ENCODE assay signal across 16 cellular contexts in the genomic region with DNA sequence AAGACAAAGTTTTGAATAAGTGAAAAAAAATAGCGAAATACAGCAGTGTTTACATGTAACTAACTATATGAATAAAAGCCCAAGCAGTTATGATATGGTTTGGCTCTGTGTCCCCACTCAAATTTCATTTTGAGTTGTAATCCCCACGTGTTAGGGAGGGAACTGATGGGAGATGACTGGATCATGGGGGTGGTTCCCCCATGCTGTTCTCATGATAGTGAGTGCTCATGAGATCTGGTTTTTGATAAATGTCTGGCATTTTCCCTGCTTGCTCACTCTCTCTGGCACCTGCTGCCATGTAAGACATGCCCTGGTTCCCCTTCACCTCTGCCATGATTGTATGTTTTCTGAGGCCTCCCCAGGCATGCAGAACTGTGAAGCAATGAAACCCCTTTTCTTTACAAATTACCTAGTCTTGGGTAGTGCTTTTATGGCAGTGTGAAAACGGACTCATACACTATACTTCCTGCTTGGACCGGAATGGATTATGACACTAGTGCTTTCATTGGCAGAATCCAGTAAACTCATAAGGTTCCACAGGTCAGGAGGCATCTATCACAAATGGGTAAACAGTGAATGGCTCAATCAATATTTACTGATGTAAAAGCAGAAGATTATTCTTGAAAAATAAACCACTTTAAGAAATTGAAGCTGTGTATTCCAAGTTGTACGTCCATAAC.
DNase-seq lines count a peak whose midpoint lies in the region; ATAC-seq, FAIRE-seq and TF ChIP-seq lines count a peak whose summit lies in the region.
"Had no signal": no experiment of that assay in that cellular context is flagged by ENCODE, and none has a peak within 500 bp of the region (broad histone marks: within the 10 kb centered on the region; RNA-seq: fewer than 3 reads in every experiment).

No MANE protein-coding gene starts in this region.

- H3K9me3 Mint-ChIP-seq in CD4-positive, alpha-beta memory T cell, result no peaks in the 10 kb centered on the region
- no peaks in the 10 kb centered on the region for H3K9me3 Mint-ChIP-seq in activated naive CD8-positive, alpha-beta T cell treated with anti-CD3 and anti-CD28 coated beads, Interleukin-2, amount 10 ng/mL, durations not matched to agents 7 days and 5 days

- H3K27ac ChIP-seq in CD4-positive, alpha-beta memory T cell (ENCODE audit: low read depth, low read length), result no peak overlapping the region
- H3K27ac ChIP-seq in left lung, result no peak overlapping the region
- H3K27ac ChIP-seq: BLaER1 treated with 17β-estradiol and CSF1 and Interleukin-3, amounts not matched to agents 10 nM and 100 nM; right atrium auricular region; suprapubic skin had no signal

- H3K4me1 ChIP-seq in CD4-positive, alpha-beta memory T cell (ENCODE audit: insufficient read depth, low read length), result no peaks in the 10 kb centered on the region
- H3K4me1 ChIP-seq in left lung, result no peaks in the 10 kb centered on the region
- H3K4me1 ChIP-seq: BLaER1 treated with 17β-estradiol and CSF1 and Interleukin-3, amounts not matched to agents 10 nM and 100 nM; suprapubic skin had no signal

- peak; percentile 39 for FAIRE-seq in GM18507 (lab: Jason Lieb, UNC)
- no peak for FAIRE-seq in D721Med (lab: Jason Lieb, UNC)
- FAIRE-seq: astrocyte had no signal

- no peak for ATAC-seq in activated naive CD8-positive, alpha-beta T cell treated with anti-CD3 and anti-CD28 coated beads, Interleukin-2, amount 10 ng/mL, durations not matched to agents 7 days and 5 days (ENCODE audit: low read depth)
- no peak for ATAC-seq in left lung

- H3K36me3 Mint-ChIP-seq in CD4-positive, alpha-beta memory T cell, result peaks cover 64% of the 10 kb centered on the region in 2 donors
- H3K36me3 Mint-ChIP-seq in activated naive CD8-positive, alpha-beta T cell treated with anti-CD3 and anti-CD28 coated beads, Interleukin-2, amount 10 ng/mL, durations not matched to agents 7 days and 5 days, result peaks cover 56% of the 10 kb centered on the region

- peaks cover 29% of the 10 kb centered on the region for H3K36me3 ChIP-seq in CD4-positive, alpha-beta memory T cell (ENCODE audit: insufficient read depth, low read length)
- H3K36me3 ChIP-seq in left lung, result peaks cover 0 to 50% of the 10 kb centered on the region in 2 donors

- H3K27me3 Mint-ChIP-seq in CD4-positive, alpha-beta memory T cell, result no peaks in the 10 kb centered on the region
- no peaks in the 10 kb centered on the region for H3K27me3 Mint-ChIP-seq in activated naive CD8-positive, alpha-beta T cell treated with anti-CD3 and anti-CD28 coated beads, Interleukin-2, amount 10 ng/mL, durations not matched to agents 7 days and 5 days

- CTCF ChIA-PET in CD4-positive, alpha-beta memory T cell (lab: Charles Lee; ENCODE audit: partially characterized antibody), result interaction anchor here (0.9 kb wide), 1 partner anchor 932 kb away, joined by 3 read pairs; no protein-coding TSS in a partner anchor

- H3K4me1 Mint-ChIP-seq in CD4-positive, alpha-beta memory T cell, result peaks cover 0 to 23% (median 7%) of the 10 kb centered on the region in 4 donors
- peaks cover 7% of the 10 kb centered on the region for H3K4me1 Mint-ChIP-seq in activated naive CD8-positive, alpha-beta T cell treated with anti-CD3 and anti-CD28 coated beads, Interleukin-2, amount 10 ng/mL, durations not matched to agents 7 days and 5 days

- H3K27me3 ChIP-seq in CD4-positive, alpha-beta memory T cell (ENCODE audit: insufficient read depth, low read length), result no peaks in the 10 kb centered on the region
- H3K27me3 ChIP-seq in left lung, result no peaks in the 10 kb centered on the region
- H3K27me3 ChIP-seq: BLaER1 treated with 17β-estradiol and CSF1 and Interleukin-3, amounts not matched to agents 10 nM and 100 nM; right atrium auricular region; suprapubic skin had no signal

- no peak for DNase-seq in CD4-positive, alpha-beta memory T cell
- DNase-seq in GM18507 (ENCODE audit: extremely low spot score, insufficient read length, low read depth) (no peak), D721Med (ENCODE audit: insufficient read length, low spot score) (no peak), left lung (no peak), germinal center (ENCODE audit: low spot score) (no peak)
- DNase-seq in activated naive CD8-positive, alpha-beta T cell treated with anti-CD3 and anti-CD28 coated beads, Interleukin-2, amount 10 ng/mL, durations not matched to agents 7 days and 5 days, result no peak
- peak; percentile 21 to 34 for DNase-seq in stimulated activated CD4-positive, alpha-beta T cell treated with anti-CD3 and anti-CD28 coated beads, Interleukin-2, amount 100 ng/mL, for 48 hours
- DNase-seq: glutamatergic neuron, mesendoderm, NCI-H2029 treated with DMSO at 0.1 percent for 48 hours, NCI-H526, T-helper 9 cell had no signal

- intact Hi-C loops in CD4-positive, alpha-beta memory T cell (cut with micrococcal nuclease), result no loop called here
- intact Hi-C loops in left lung (cut with DNase I), result no loop called here

- POLR2A ChIA-PET in CD4-positive, alpha-beta memory T cell (lab: Charles Lee; ENCODE audit: partially characterized antibody), result no interaction called here
- POLR2A ChIA-PET in activated naive CD8-positive, alpha-beta T cell treated with anti-CD3 and anti-CD28 coated beads, Interleukin-2, amount 10 ng/mL, durations not matched to agents 7 days and 5 days (lab: Charles Lee), result no interaction called here

- no peak overlapping the region for H3K4me3 Mint-ChIP-seq in CD4-positive, alpha-beta memory T cell
- H3K4me3 Mint-ChIP-seq in activated naive CD8-positive, alpha-beta T cell treated with anti-CD3 and anti-CD28 coated beads, Interleukin-2, amount 10 ng/mL, durations not matched to agents 7 days and 5 days, result no peak overlapping the region

- H3K9me3 ChIP-seq in CD4-positive, alpha-beta memory T cell (ENCODE audit: control insufficient read depth in 1 of 2, low read length in 2 of 2), result no peaks in the 10 kb centered on the region
- H3K9me3 ChIP-seq in left lung, result no peaks in the 10 kb centered on the region
- H3K9me3 ChIP-seq: BLaER1 treated with 17β-estradiol and CSF1 and Interleukin-3, amounts not matched to agents 10 nM and 100 nM; right atrium auricular region; suprapubic skin had no signal

- TF ChIP-seq CTCF in D721Med (IDR thresholded peaks at IDR 0.05; ENCODE audit: insufficient read depth, missing control alignments), result no peak
- no peak for TF ChIP-seq CTCF in left lung (IDR thresholded peaks at IDR 0.05)

- H3K27ac Mint-ChIP-seq in CD4-positive, alpha-beta memory T cell, result peak overlapping the region in 4 of 7 donors; percentile 13 to 88 (median 46)
- H3K27ac Mint-ChIP-seq in activated naive CD8-positive, alpha-beta T cell treated with anti-CD3 and anti-CD28 coated beads, Interleukin-2, amount 10 ng/mL, durations not matched to agents 7 days and 5 days, result peak overlapping the region; percentile 25

- H3K4me3 ChIP-seq in CD4-positive, alpha-beta memory T cell (ENCODE audit: low read length in 2 of 2), result no peak overlapping the region
- no peak overlapping the region for H3K4me3 ChIP-seq in left lung
- H3K4me3 ChIP-seq: BLaER1 treated with 17β-estradiol and CSF1 and Interleukin-3, amounts not matched to agents 10 nM and 100 nM; right atrium auricular region; suprapubic skin had no signal

Comparison
In these comparisons a context has a peak if more than half of its experiments do, and no peak if none do; other contexts are left out.
1. DNase-seq: peak in stimulated activated CD4-positive, alpha-beta T cell treated with anti-CD3 and anti-CD28 coated beads, Interleukin-2, amount 100 ng/mL, for 48 hours (2 of 2); none in CD4-positive, alpha-beta memory T cell (0 of 5), GM18507 (single experiment), activated naive CD8-positive, alpha-beta T cell treated with anti-CD3 and anti-CD28 coated beads, Interleukin-2, amount 10 ng/mL, durations not matched to agents 7 days and 5 days (single experiment), D721Med (single experiment), left lung (0 of 2) and germinal center (single experiment).